ENCODE assay signal across 24 cellular contexts in genomic region chr20:55251170-55251569, GRCh38.
DNase-seq lines count a peak whose midpoint lies in the region; ATAC-seq, FAIRE-seq and TF ChIP-seq lines count a peak whose summit lies in the region.
"Had no signal": no experiment of that assay in that cellular context is flagged by ENCODE, and none has a peak within 500 bp of the region (broad histone marks: within the 10 kb centered on the region; RNA-seq: fewer than 3 reads in every experiment).

No MANE protein-coding gene starts in this region.

- H3K36me3 ChIP-seq in HepG2 (replicated peaks in 1 of 2; ENCODE audit: control insufficient read depth in 1 of 2, insufficient read depth in 2 of 2, low read length in 2 of 2) (no peaks in the 10 kb centered on the region), right lobe of liver (no peaks in the 10 kb centered on the region), GM12878 (ENCODE audit: control insufficient read depth in 2 of 2, insufficient read depth in 2 of 2, low read length in 1 of 2) (no peaks in the 10 kb centered on the region), neuronal stem cell (replicated peaks in 1 of 2; ENCODE audit: control insufficient read depth in 2 of 2, insufficient read depth in 2 of 2, low read length in 2 of 2) (no peaks in the 10 kb centered on the region), OCI-LY7 (ENCODE audit: insufficient read depth, low read length) (no peaks in the 10 kb centered on the region)
- H3K36me3 ChIP-seq: BE2C; BLaER1 treated with 17β-estradiol and CSF1 and Interleukin-3, amounts not matched to agents 10 nM and 100 nM; HAP-1 had no signal

- TF ChIP-seq POLR2A in HepG2 (IDR thresholded peaks at IDR 0.05; ENCODE audit: insufficient read depth in 1 of 2, low read depth in 2 of 2, low read length in 2 of 2) = no peak
- TF ChIP-seq POLR2A in right lobe of liver (IDR thresholded peaks at IDR 0.05) = no peak
- TF ChIP-seq POLR2A in GM12878 (IDR thresholded peaks at IDR 0.05; ENCODE audit: low read depth, low read length) = no peak

- TF ChIP-seq RAD21 in HepG2 (CRISPR knock-in tag; IDR thresholded peaks at IDR 0.05) (no peak), GM12878 (IDR thresholded peaks at IDR 0.05; ENCODE audit: insufficient read depth, low read depth, low read length) (no peak)

- no peaks in the 10 kb centered on the region for H3K27me3 Mint-ChIP-seq in activated CD4-positive, alpha-beta T cell treated with anti-CD3 and anti-CD28 coated beads, Interleukin-2, amount 10 ng/mL, durations not matched to agents 24 days and 14 days
- H3K27me3 Mint-ChIP-seq: CD4-positive, alpha-beta T cell; CD8-positive, alpha-beta memory T cell had no signal

- H3K27me3 ChIP-seq in HepG2 (ENCODE audit: control insufficient read depth in 1 of 2, insufficient read depth in 2 of 2, low read length in 2 of 2) (no peaks in the 10 kb centered on the region), right lobe of liver (no peaks in the 10 kb centered on the region), GM12878 (replicated peaks in 1 of 2; ENCODE audit: control insufficient read depth in 2 of 2, insufficient read depth in 2 of 2, low read length in 1 of 2) (no peaks in the 10 kb centered on the region), neuronal stem cell (ENCODE audit: control insufficient read depth in 3 of 3, insufficient read depth in 3 of 3, low read depth in 1 of 3, low read length in 3 of 3) (peaks cover 0 to 3% (median 0%) of the 10 kb centered on the region in 3 experiments)
- H3K27me3 ChIP-seq: BE2C; BLaER1 treated with 17β-estradiol and CSF1 and Interleukin-3, amounts not matched to agents 10 nM and 100 nM had no signal

- no peak overlapping the region for H3K4ac ChIP-seq in neuronal stem cell (ENCODE audit: low read length)

- H3K9me3 Mint-ChIP-seq in activated CD4-positive, alpha-beta T cell treated with anti-CD3 and anti-CD28 coated beads, Interleukin-2, amount 10 ng/mL, durations not matched to agents 24 days and 14 days = peaks cover 7% of the 10 kb centered on the region

- H3K23ac ChIP-seq in neuronal stem cell (ENCODE audit: low read depth, low read length, poor library complexity) = peak overlapping the region; percentile 89

- CTCF ChIA-PET in HepG2 (lab: Yijun Ruan, JAX; ENCODE audit: low intra/inter-chr PET ratio, low total read pairs) = no interaction called here
- CTCF ChIA-PET in GM12878 (lab: Yijun Ruan, JAX) = interaction anchor here (0.6 kb wide), 1 partner anchor 497 kb away, joined by 3 read pairs; no protein-coding TSS in a partner anchor
- CTCF ChIA-PET in OCI-LY7 (lab: Charles Lee; ENCODE audit: unreplicated experiment) = no interaction called here

- H3K9ac ChIP-seq in HepG2 (ENCODE audit: insufficient read depth, low read depth, low read length) (no peak overlapping the region), GM12878 (ENCODE audit: control insufficient read depth, insufficient read depth, low read length) (no peak overlapping the region), neuronal stem cell (ENCODE audit: low read depth, low read length, poor library complexity) (peak overlapping the region; percentile 60)
- H3K9ac ChIP-seq: BLaER1 treated with 17β-estradiol and CSF1 and Interleukin-3, amounts not matched to agents 10 nM and 100 nM; GM23248 had no signal

- H3K4me1 Mint-ChIP-seq in activated CD4-positive, alpha-beta T cell treated with anti-CD3 and anti-CD28 coated beads, Interleukin-2, amount 10 ng/mL, durations not matched to agents 24 days and 14 days = no peaks in the 10 kb centered on the region
- H3K4me1 Mint-ChIP-seq: CD14-positive monocyte; CD8-positive, alpha-beta memory T cell had no signal

- WGBS in HepG2 (ENCODE audit: low lambda C conversion rate) = 81% methylated on average over 22 of the region's 22 CpGs
- 90% methylated on average over 22 of the region's 22 CpGs for WGBS in right lobe of liver (ENCODE audit: insufficient coverage, low coverage, low lambda C conversion rate, missing lambda C conversion rate)
- 80% methylated on average over 14 of the region's 22 CpGs for WGBS in GM12878 (ENCODE audit: insufficient coverage, insufficient replicate concordance, low lambda C conversion rate, missing lambda C conversion rate)
- WGBS in neuronal stem cell (ENCODE audit: extremely low coverage in 2 of 2, insufficient read length in 2 of 2, insufficient replicate concordance in 1 of 2), 2 donors = no CpG with 5 or more reads among the region's 22 CpGs

- no peaks in the 10 kb centered on the region for H4K20me1 ChIP-seq in HepG2 (ENCODE audit: insufficient read depth, low read length)
- no peaks in the 10 kb centered on the region for H4K20me1 ChIP-seq in GM12878 (ENCODE audit: control insufficient read depth, insufficient read depth)
- H4K20me1 ChIP-seq in OCI-LY7 (ENCODE audit: insufficient read depth, low read length) = no peaks in the 10 kb centered on the region
- H4K20me1 ChIP-seq: BLaER1 treated with 17β-estradiol and CSF1 and Interleukin-3, amounts not matched to agents 10 nM and 100 nM had no signal

- H3K79me2 ChIP-seq in HepG2 (ENCODE audit: insufficient read depth, low read length) (no peaks in the 10 kb centered on the region), GM12878 (ENCODE audit: control insufficient read depth, insufficient read depth, low read length) (no peaks in the 10 kb centered on the region), OCI-LY7 (ENCODE audit: insufficient read depth, low read depth, low read length) (no peaks in the 10 kb centered on the region)

- H2BK5ac ChIP-seq in neuronal stem cell (ENCODE audit: low read length) = no peak overlapping the region

- DNase-seq in HepG2 (ENCODE audit: low spot score) = no peak
- DNase-seq in right lobe of liver = no peak
- DNase-seq in GM12878 (ENCODE audit: low read depth, low spot score) = no peak
- DNase-seq in neuronal stem cell (ENCODE audit: low spot score) = no peak
- DNase-seq in activated CD4-positive, alpha-beta T cell treated with anti-CD3 and anti-CD28 coated beads, Interleukin-2, amount 10 ng/mL, durations not matched to agents 24 days and 14 days = no peak
- no peak for DNase-seq in OCI-LY7 (ENCODE audit: low spot score)
- DNase-seq: 8988T; ACHN; AML-193; BE2C; CD4-positive, alpha-beta T cell; CD8-positive, alpha-beta memory T cell; DMS 273 treated with DMSO at 0.1 percent for 48 hours; DMS79 treated with DMSO at 0.1 percent for 48 hours; GF-D8; GM23248 had no signal

- in situ Hi-C loops in HepG2 (cut with HindIII; ENCODE audit: extremely low pct_ligation_motif_present, low pct_unique_long_range_greater_than_20kb) (no loop called here), GM12878 (cut with MboI) (no loop called here)

- no peak overlapping the region for H2BK15ac ChIP-seq in neuronal stem cell (ENCODE audit: low read length)

- TF ChIP-seq CTCF in HepG2 (CRISPR knock-in tag; IDR thresholded peaks at IDR 0.05) = no peak
- no peak for TF ChIP-seq CTCF in right lobe of liver (IDR thresholded peaks at IDR 0.05)
- TF ChIP-seq CTCF in GM12878 (IDR thresholded peaks at IDR 0.05 in 2 of 3, conservative IDR thresholded peaks at IDR 0.05 in 1 of 3; ENCODE audit: control insufficient read depth in 2 of 3, extremely low read depth in 1 of 3, insufficient read depth in 1 of 3, low read depth in 3 of 3, low read length in 3 of 3) = no peak
- no peak for TF ChIP-seq CTCF in OCI-LY7 (conservative IDR thresholded peaks at IDR 0.05; ENCODE audit: low read length)

- TF ChIP-seq EP300 in HepG2 (IDR thresholded peaks at IDR 0.05; ENCODE audit: low read depth in 2 of 2, low read length in 2 of 2) (no peak), HepG2 (CRISPR knock-in tag; IDR thresholded peaks at IDR 0.05; ENCODE audit: borderline replicate concordance) (no peak), GM12878 (IDR thresholded peaks at IDR 0.05; ENCODE audit: borderline replicate concordance in 1 of 2, control insufficient read depth in 1 of 2, low read depth in 2 of 2, low read length in 2 of 2) (no peak)

- H3K9me2 ChIP-seq in OCI-LY7 (ENCODE audit: insufficient read depth, low read length) = no peaks in the 10 kb centered on the region

- H3K14ac ChIP-seq in neuronal stem cell (ENCODE audit: low read length) = peak overlapping the region; percentile 99

- no peak for FAIRE-seq in HepG2 (lab: Jason Lieb, UNC)
- no peak for FAIRE-seq in GM12878 (lab: Jason Lieb, UNC)
- FAIRE-seq: A549, D721Med, GM12892, GM19239 had no signal

- H3K79me1 ChIP-seq in neuronal stem cell (ENCODE audit: low read depth, low read length) = no peaks in the 10 kb centered on the region

- SMC1A ChIA-PET in GM12878 (lab: Charles Lee; ENCODE audit: uncharacterized antibody, unreplicated experiment) = no interaction called here

- ATAC-seq in HepG2 = no peak
- ATAC-seq in right lobe of liver = no peak
- no peak for ATAC-seq in GM12878
- ATAC-seq in HG03159 (IDR thresholded peaks at IDR 0.05; ENCODE audit: unreplicated experiment) = no peak
- ATAC-seq: A549 had no signal

- H4K91ac ChIP-seq in neuronal stem cell (ENCODE audit: low read depth, low read length, poor library complexity) = peak overlapping the region; percentile 99

- H3K4me2 ChIP-seq in HepG2 (ENCODE audit: low read depth, low read length) = no peak overlapping the region
- no peak overlapping the region for H3K4me2 ChIP-seq in GM12878 (ENCODE audit: control insufficient read depth, insufficient read depth)
- no peak overlapping the region for H3K4me2 ChIP-seq in neuronal stem cell (ENCODE audit: insufficient read depth, low read length, poor library complexity, severe bottlenecking)
- H3K4me2 ChIP-seq in OCI-LY7 (ENCODE audit: low read length) = no peak overlapping the region
- H3K4me2 ChIP-seq: A549; BLaER1 treated with 17β-estradiol and CSF1 and Interleukin-3, amounts not matched to agents 10 nM and 100 nM had no signal

- no peaks in the 10 kb centered on the region for H3K4me1 ChIP-seq in HepG2 (ENCODE audit: insufficient read depth, low read length)
- H3K4me1 ChIP-seq in right lobe of liver = no peaks in the 10 kb centered on the region
- no peaks in the 10 kb centered on the region for H3K4me1 ChIP-seq in GM12878 (ENCODE audit: control insufficient read depth, insufficient read depth, low read length)
- no peaks in the 10 kb centered on the region for H3K4me1 ChIP-seq in neuronal stem cell (ENCODE audit: control insufficient read depth in 2 of 2, insufficient read depth in 1 of 2, low read depth in 1 of 2, low read length in 2 of 2)
- H3K4me1 ChIP-seq in OCI-LY7 (ENCODE audit: insufficient read depth, low read length, poor library complexity, severe bottlenecking) = no peaks in the 10 kb centered on the region
- H3K4me1 ChIP-seq: A549; BE2C; BLaER1 treated with 17β-estradiol and CSF1 and Interleukin-3, amounts not matched to agents 10 nM and 100 nM; HAP-1 had no signal

- H3K27ac Mint-ChIP-seq in activated CD4-positive, alpha-beta T cell treated with anti-CD3 and anti-CD28 coated beads, Interleukin-2, amount 10 ng/mL, durations not matched to agents 24 days and 14 days = no peak overlapping the region
- H3K27ac Mint-ChIP-seq: CD14-positive monocyte; CD4-positive, alpha-beta T cell; CD8-positive, alpha-beta memory T cell had no signal

- H2AK5ac ChIP-seq in neuronal stem cell (ENCODE audit: low read depth, low read length) = no peak overlapping the region

- peak overlapping the region; percentile 94 for H2BK12ac ChIP-seq in neuronal stem cell (ENCODE audit: low read length)

- H3K9me3 ChIP-seq in HepG2 (ENCODE audit: low read length) (peaks cover 98% of the 10 kb centered on the region), right lobe of liver (no peaks in the 10 kb centered on the region), GM12878 (replicated peaks; ENCODE audit: control insufficient read depth, insufficient read depth, low read length) (no peaks in the 10 kb centered on the region; the same call in 2 of the 3 replicates), neuronal stem cell (replicated peaks in 1 of 2; ENCODE audit: control insufficient read depth in 2 of 2, insufficient read depth in 1 of 2, low read depth in 1 of 2, low read length in 2 of 2) (peaks cover 0 to 2% of the 10 kb centered on the region in 2 donors), OCI-LY7 (ENCODE audit: low read length) (no peaks in the 10 kb centered on the region)
- H3K9me3 ChIP-seq: A549; BE2C; BLaER1 treated with 17β-estradiol and CSF1 and Interleukin-3, amounts not matched to agents 10 nM and 100 nM had no signal

- H3K18ac ChIP-seq in neuronal stem cell (ENCODE audit: low read length) = peak overlapping the region; percentile 38

- H3K4me3 Mint-ChIP-seq in activated CD4-positive, alpha-beta T cell treated with anti-CD3 and anti-CD28 coated beads, Interleukin-2, amount 10 ng/mL, durations not matched to agents 24 days and 14 days = no peak overlapping the region
- H3K4me3 Mint-ChIP-seq: CD14-positive monocyte; CD4-positive, alpha-beta T cell; CD8-positive, alpha-beta memory T cell had no signal

- POLR2A ChIA-PET in HepG2 (lab: Yijun Ruan, JAX) = no interaction called here
- POLR2A ChIA-PET in GM12878 (lab: Charles Lee) = no interaction called here
- POLR2A ChIA-PET in OCI-LY7 (lab: Charles Lee) = no interaction called here

- H3K27ac ChIP-seq in HepG2 (ENCODE audit: extremely low read length, insufficient read depth, low read length) (no peak overlapping the region), right lobe of liver (no peak overlapping the region), GM12878 (ENCODE audit: control insufficient read depth, insufficient read depth) (no peak overlapping the region), neuronal stem cell (replicated peaks; ENCODE audit: low read length) (no peak overlapping the region), OCI-LY7 (ENCODE audit: low read depth, low read length, poor library complexity, severe bottlenecking) (no peak overlapping the region)
- H3K27ac ChIP-seq: A549; BLaER1 treated with 17β-estradiol and CSF1 and Interleukin-3, amounts not matched to agents 10 nM and 100 nM; GM23248 had no signal

- RAD21 ChIA-PET in GM12878 (lab: Charles Lee; ENCODE audit: unreplicated experiment) = no interaction called here

- intact Hi-C loops in HepG2 (cut with micrococcal nuclease; ENCODE audit: unreplicated experiment) (no loop called here), right lobe of liver (cut with DNase I) (no loop called here), GM12878 (cut with micrococcal nuclease; ENCODE audit: unreplicated experiment) (no loop called here), OCI-LY7 (cut with micrococcal nuclease; ENCODE audit: unreplicated experiment) (loop anchor here (5.0 kb wide), 1 partner anchor 589 kb away; no protein-coding TSS in a partner anchor)
- intact Hi-C loops in activated CD4-positive, alpha-beta T cell treated with anti-CD3 and anti-CD28 coated beads, Interleukin-2, amount 10 ng/mL, durations not matched to agents 24 days and 14 days (cut with micrococcal nuclease) = no loop called here

- no peak overlapping the region for H3K4me3 ChIP-seq in HepG2 (replicated peaks in 1 of 3; ENCODE audit: insufficient read depth in 1 of 3, low read depth in 2 of 3, low read length in 3 of 3)
- H3K4me3 ChIP-seq in right lobe of liver = no peak overlapping the region
- H3K4me3 ChIP-seq in GM12878 = no peak overlapping the region
- H3K4me3 ChIP-seq in neuronal stem cell (ENCODE audit: low read length in 2 of 2) = peak overlapping the region in 1 of 2 donors; percentile 75
- no peak overlapping the region for H3K4me3 ChIP-seq in OCI-LY7 (ENCODE audit: low read depth, low read length, poor library complexity, severe bottlenecking)
- H3K4me3 ChIP-seq: A549; BLaER1 treated with 17β-estradiol and CSF1 and Interleukin-3, amounts not matched to agents 10 nM and 100 nM; GM23248; HAP-1 had no signal

- no peak overlapping the region for H2BK120ac ChIP-seq in neuronal stem cell (ENCODE audit: low read depth, low read length)

- no peak overlapping the region for H2AFZ ChIP-seq in HepG2 (ENCODE audit: low read length)
- no peak overlapping the region for H2AFZ ChIP-seq in GM12878 (ENCODE audit: control insufficient read depth, low read depth, low read length)
- H2AFZ ChIP-seq in neuronal stem cell (ENCODE audit: low read length) = no peak overlapping the region
- H2AFZ ChIP-seq in OCI-LY7 (ENCODE audit: low read length) = no peak overlapping the region
- H2AFZ ChIP-seq: GM23248 had no signal

- no TSS peak for BruUV-seq in HepG2 (replicated peaks; lab: Mats Ljungman, UMichigan)
- no TSS peak for BruUV-seq in GM12878 (replicated peaks; lab: Mats Ljungman, UMichigan)
- no TSS peak for BruUV-seq in OCI-LY7 (replicated peaks; lab: Mats Ljungman, UMichigan)

- H4K8ac ChIP-seq in neuronal stem cell (ENCODE audit: low read depth, low read length) = peak overlapping the region; percentile 82

- H3K36me3 Mint-ChIP-seq in activated CD4-positive, alpha-beta T cell treated with anti-CD3 and anti-CD28 coated beads, Interleukin-2, amount 10 ng/mL, durations not matched to agents 24 days and 14 days (ENCODE audit: low read depth) = no peaks in the 10 kb centered on the region
- H3K36me3 Mint-ChIP-seq: CD14-positive monocyte; CD8-positive, alpha-beta memory T cell had no signal

Comparison
In these comparisons a context has a peak if more than half of its experiments do, and no peak if none do; other contexts are left out.
1. Of the 75 proteins assayed by ChIP-seq in both HepG2 and GM12878: peak only in HepG2: none; only in GM12878: BCL3 and PBX3; in both: none; in neither: 73.